In the genomic region with DNA sequence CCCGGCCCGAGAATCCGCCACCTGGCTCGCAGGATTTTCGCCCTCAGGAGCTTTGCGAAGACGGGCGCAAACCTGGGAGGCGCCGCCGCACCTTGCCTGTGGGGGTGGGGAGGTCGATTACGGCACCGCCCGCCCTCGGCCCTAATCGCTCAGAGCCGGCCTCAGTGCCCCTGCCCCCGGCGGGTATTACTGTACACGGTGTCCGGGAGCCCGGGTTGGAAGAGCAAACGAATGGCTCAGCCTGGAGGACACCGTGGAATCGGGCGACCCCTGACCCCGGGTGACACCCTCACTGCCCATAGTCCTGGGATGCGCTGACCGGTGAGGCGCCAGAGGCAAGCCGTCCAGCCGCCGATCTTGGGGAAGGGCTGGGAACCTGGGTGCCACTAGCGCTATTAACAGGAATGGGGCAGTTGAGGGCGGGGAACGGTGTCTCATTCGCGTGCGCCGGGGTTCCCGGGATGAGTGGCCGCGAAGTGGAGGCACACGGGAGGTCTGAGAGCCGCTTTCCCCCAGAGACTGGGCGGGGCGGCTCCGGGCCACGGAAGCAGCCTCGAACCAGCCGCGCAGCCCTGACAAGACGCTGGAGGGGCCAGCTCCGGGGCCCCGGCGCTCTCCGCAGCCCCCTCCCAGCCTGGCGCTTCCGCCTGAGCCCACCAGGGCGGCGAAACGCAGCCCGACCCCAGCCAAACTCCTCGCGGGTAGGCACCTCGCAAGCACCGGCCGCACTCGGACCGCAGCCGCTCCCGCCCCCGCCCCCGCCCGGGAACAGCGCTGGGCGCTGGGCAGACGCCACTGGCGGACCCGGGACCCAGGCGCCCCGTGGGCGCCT, we compare ENCODE assay signal across 7 cellular contexts.
DNase-seq lines count a peak whose midpoint lies in the region; ATAC-seq and TF ChIP-seq lines count a peak whose summit lies in the region.

No MANE protein-coding gene starts in this region.

- TF ChIP-seq EP300 in neural cell (conservative IDR thresholded peaks at IDR 0.05; ENCODE audit: poor library complexity, severe bottlenecking), result no peak

- H3K9ac ChIP-seq in neural cell (ENCODE audit: low read length), result no peak overlapping the region

- TF ChIP-seq CTCF in GM12864 (IDR thresholded peaks at IDR 0.05; ENCODE audit: low read depth, low read length, missing control alignments) (no peak), brain (conservative IDR thresholded peaks at IDR 0.05) (peak in 1 of 2 experiments; percentile 27), neural cell (IDR thresholded peaks at IDR 0.05; ENCODE audit: poor library complexity, severe bottlenecking) (peak; percentile 32)

- no peaks in the 10 kb centered on the region for H3K9me2 ChIP-seq in neural cell (ENCODE audit: insufficient read depth, low read length)

- H3K4me2 ChIP-seq in neural cell (ENCODE audit: low read length), result no peak overlapping the region

- H3F3A ChIP-seq in neural cell (ENCODE audit: insufficient read depth, low read length, poor library complexity, severe bottlenecking), result no peaks in the 10 kb centered on the region

- H3K9me3 Mint-ChIP-seq in IgD-negative memory B cell, result no peaks in the 10 kb centered on the region
- peaks cover 0 to 9% (median 4%) of the 10 kb centered on the region in 5 experiments for H3K9me3 Mint-ChIP-seq in brain

- H3K9me3 ChIP-seq in neural cell (ENCODE audit: low read length), result no peaks in the 10 kb centered on the region

- peaks cover 87% of the 10 kb centered on the region for H3K27me3 ChIP-seq in neural cell (ENCODE audit: insufficient read depth, low read depth, low read length)

- H3K27ac ChIP-seq in neural cell (ENCODE audit: low read length), result no peak overlapping the region

- no peak for TF ChIP-seq RAD21 in neural cell (conservative IDR thresholded peaks at IDR 0.05)

- H3K79me2 ChIP-seq in neural cell (replicated peaks; ENCODE audit: insufficient read depth, low read length), result no peaks in the 10 kb centered on the region

- ATAC-seq in GM21390 (IDR thresholded peaks at IDR 0.05; ENCODE audit: unreplicated experiment), result no peak

- H3K4me3 Mint-ChIP-seq in IgD-negative memory B cell, result peak overlapping the region; percentile 57 to 85 (median 74)
- peak overlapping the region in 4 of 5 experiments; percentile 27 to 64 (median 60) for H3K4me3 Mint-ChIP-seq in brain

- H3K27ac Mint-ChIP-seq in IgD-negative memory B cell (peak overlapping the region in 1 of 3 donors; percentile 58), brain (no peak overlapping the region)

- no peak overlapping the region for H2AFZ ChIP-seq in neural cell (ENCODE audit: low read depth, low read length)

- H3K27me3 Mint-ChIP-seq in IgD-negative memory B cell (peaks cover 33% of the 10 kb centered on the region), brain (peaks cover 82% of the 10 kb centered on the region)

- no peaks in the 10 kb centered on the region for H3K36me3 ChIP-seq in neural cell (ENCODE audit: insufficient read depth, low read length)

- H4K20me1 ChIP-seq in neural cell (ENCODE audit: insufficient read depth), result no peaks in the 10 kb centered on the region

- H3K4me1 Mint-ChIP-seq in IgD-negative memory B cell (peaks cover 18 to 20% (median 19%) of the 10 kb centered on the region in 3 donors), brain (peaks cover 30% of the 10 kb centered on the region)

- H3K4me3 ChIP-seq in GM12864 (ENCODE audit: low read depth, low read length) (peak overlapping the region; percentile 57), neural cell (ENCODE audit: low read length) (peak overlapping the region; percentile 58)

- no peaks in the 10 kb centered on the region for H3K36me3 Mint-ChIP-seq in IgD-negative memory B cell
- H3K36me3 Mint-ChIP-seq in brain, result no peaks in the 10 kb centered on the region

- no peak for DNase-seq in GM12864 (ENCODE audit: low read depth)
- no peak for DNase-seq in NCI-H146 treated with DMSO at 0.1 percent for 48 hours (lab: John Stamatoyannopoulos, UW; ENCODE audit: unreplicated experiment)
- DNase-seq in NOMO-1 treated with dmso at 0.1 percent for 144 hours (lab: John Stamatoyannopoulos, UW; ENCODE audit: unreplicated experiment), result no peak

TF ChIP-seq in neural cell, 6 proteins besides CTCF, POLR2A, EP300 and RAD21:
- TF ChIP-seq MXI1 (conservative IDR thresholded peaks at IDR 0.05; ENCODE audit: poor library complexity, severe bottlenecking), result no peak
- peak; percentile 75 for TF ChIP-seq EZH2 (IDR thresholded peaks at IDR 0.05; ENCODE audit: borderline replicate concordance, insufficient read depth, low read length, poor library complexity, severe bottlenecking)
